Comparison of ENCODE assay signal across 40 cellular contexts in genomic region chr2:164860694-164861042, GRCh38. TPM values are rescaled to one million over a fixed set of nuclear protein-coding genes. Genes with fewer than 3 reads are reported as not detected.
"Had no signal": no experiment of that assay in that cellular context is flagged by ENCODE, and none has a peak within 500 bp of the region (broad histone marks: within the 10 kb centered on the region; RNA-seq: fewer than 3 reads in every experiment).

No MANE protein-coding gene starts in this region.

- DNase-seq: activated effector memory CD4-positive, alpha-beta T cell treated with anti-CD3 and anti-CD28 coated beads, Interleukin-2, amount 50 U/mL, for 16 hours; activated effector memory CD4-positive, alpha-beta T cell treated with Interleukin-2 at 50 U/mL for 16 hours; activated gamma-delta T cell; activated gamma-delta T cell treated with Interleukin-2 at 50 U/mL for 16 hours; activated naive CD4-positive, alpha-beta T cell; activated naive CD4-positive, alpha-beta T cell treated with anti-CD3 and anti-CD28 coated beads for 36 hours; activated naive CD4-positive, alpha-beta T cell treated with anti-CD3 and anti-CD28 coated beads, Interleukin-2, amount 10 ng/mL, durations not matched to agents 7 days and 5 days; activated naive CD4-positive, alpha-beta T cell treated with anti-CD3 and anti-CD28 coated beads, Interleukin-2, amount 50 U/mL, for 16 hours; activated naive CD4-positive, alpha-beta T cell treated with Interleukin-2 at 50 U/mL for 16 hours; activated naive CD8-positive, alpha-beta T cell treated with anti-CD3 and anti-CD28 coated beads for 36 hours; activated naive CD8-positive, alpha-beta T cell treated with anti-CD3 and anti-CD28 coated beads, Interleukin-2, amount 10 ng/mL, durations not matched to agents 7 days and 5 days; activated naive CD8-positive, alpha-beta T cell treated with anti-CD3 and anti-CD28 coated beads, Interleukin-2, amount 50 U/mL, for 24 hours; activated T-cell treated with anti-CD3 and anti-CD28 coated beads, Interleukin-2, amount 50 U/mL, for 1 hour; activated T-cell treated with anti-CD3 and anti-CD28 coated beads, Interleukin-2, amount 50 U/mL, for 24 hours; activated T-cell treated with anti-CD3 and anti-CD28 coated beads, Interleukin-2, amount 50 U/mL, for 4 hours; activated T-cell treated with anti-CD3 and anti-CD28 coated beads, Interleukin-2, amount 50 U/mL, for 48 hours; activated T-cell treated with anti-CD3 and anti-CD28 coated beads, Interleukin-2, amount 50 U/mL, for 72 hours; adrenal gland; amniotic stem cell; amygdala; anterior cingulate cortex; aorta; body of pancreas; brain microvascular endothelial cell; caudate nucleus; central memory CD4-positive, alpha-beta T cell; cerebellar nuclear complex had no signal

- H3K27ac ChIP-seq: adrenal gland, ascending aorta, brain microvascular endothelial cell, breast epithelium, cardiac muscle cell had no signal

- H3K4me1 ChIP-seq: ascending aorta, breast epithelium had no signal

- H3K27me3 Mint-ChIP-seq: activated naive CD4-positive, alpha-beta T cell treated with anti-CD3 and anti-CD28 coated beads, Interleukin-2, amount 10 ng/mL, durations not matched to agents 7 days and 5 days; activated naive CD4-positive, alpha-beta T cell treated with anti-CD3 and anti-CD28 coated beads, Interleukin-2, amount 50 U/mL, for 24 hours; activated naive CD8-positive, alpha-beta T cell; activated naive CD8-positive, alpha-beta T cell treated with anti-CD3 and anti-CD28 coated beads, Interleukin-2, amount 10 ng/mL, durations not matched to agents 7 days and 5 days; activated naive CD8-positive, alpha-beta T cell treated with anti-CD3 and anti-CD28 coated beads, Interleukin-2, amount 50 U/mL, for 24 hours; activated T-cell treated with anti-CD3 and anti-CD28 coated beads, Interleukin-2, amount 50 U/mL, for 24 hours; brain; central memory CD8-positive, alpha-beta T cell had no signal

- H3K9me3 ChIP-seq: adrenal gland, ascending aorta, body of pancreas, breast epithelium had no signal

- ATAC-seq: activated naive CD4-positive, alpha-beta T cell treated with anti-CD3 and anti-CD28 coated beads, Interleukin-2, amount 50 U/mL, for 72 hours; activated naive CD8-positive, alpha-beta T cell treated with anti-CD3 and anti-CD28 coated beads, Interleukin-2, amount 50 U/mL, for 24 hours; activated T-cell treated with anti-CD3 and anti-CD28 coated beads, Interleukin-2, amount 50 U/mL, for 4 hours; activated T-cell treated with anti-CD3 and anti-CD28 coated beads, Interleukin-2, amount 50 U/mL, for 72 hours; activated T-helper 17 cell treated with anti-CD3 and anti-CD28 coated beads, Interleukin-2, amount 50 U/mL, for 72 hours; body of pancreas had no signal

- H3K27me3 ChIP-seq: adrenal gland, ascending aorta, body of pancreas, brain microvascular endothelial cell, breast epithelium, cardiac muscle cell had no signal

- H3K4me3 ChIP-seq: adrenal gland, ascending aorta, body of pancreas, breast epithelium, cardiac muscle cell had no signal

- H3K36me3 Mint-ChIP-seq: activated naive CD4-positive, alpha-beta T cell treated with anti-CD3 and anti-CD28 coated beads, Interleukin-2, amount 10 ng/mL, durations not matched to agents 7 days and 5 days; activated naive CD4-positive, alpha-beta T cell treated with anti-CD3 and anti-CD28 coated beads, Interleukin-2, amount 50 U/mL, for 24 hours; activated naive CD4-positive, alpha-beta T cell treated with anti-CD3 and anti-CD28 coated beads, Interleukin-2, amount 50 U/mL, for 72 hours; activated naive CD8-positive, alpha-beta T cell; activated naive CD8-positive, alpha-beta T cell treated with anti-CD3 and anti-CD28 coated beads for 36 hours; activated naive CD8-positive, alpha-beta T cell treated with anti-CD3 and anti-CD28 coated beads, Interleukin-2, amount 10 ng/mL, durations not matched to agents 7 days and 5 days; brain had no signal

- H3K36me3 ChIP-seq: adrenal gland, ascending aorta, brain microvascular endothelial cell, breast epithelium, cardiac muscle cell had no signal

- FAIRE-seq: astrocyte, bronchial epithelial cell had no signal

- H3K9me3 Mint-ChIP-seq: activated naive CD4-positive, alpha-beta T cell treated with anti-CD3 and anti-CD28 coated beads for 36 hours; activated naive CD4-positive, alpha-beta T cell treated with anti-CD3 and anti-CD28 coated beads, Interleukin-2, amount 10 ng/mL, durations not matched to agents 7 days and 5 days; activated naive CD4-positive, alpha-beta T cell treated with anti-CD3 and anti-CD28 coated beads, Interleukin-2, amount 50 U/mL, for 24 hours; activated naive CD8-positive, alpha-beta T cell treated with anti-CD3 and anti-CD28 coated beads for 36 hours; activated naive CD8-positive, alpha-beta T cell treated with anti-CD3 and anti-CD28 coated beads, Interleukin-2, amount 10 ng/mL, durations not matched to agents 7 days and 5 days; activated naive CD8-positive, alpha-beta T cell treated with anti-CD3 and anti-CD28 coated beads, Interleukin-2, amount 50 U/mL, for 24 hours; activated T-cell treated with anti-CD3 and anti-CD28 coated beads, Interleukin-2, amount 50 U/mL, for 24 hours; activated T-cell treated with anti-CD3 and anti-CD28 coated beads, Interleukin-2, amount 50 U/mL, for 4 hours; activated T-helper 1 cell treated with anti-CD3 and anti-CD28 coated beads, Interleukin-12 subunit alpha, Interleukin-12 subunit beta, Interleukin-2, Interleukin-4 antibody, amounts not matched to agents 30 ng/mL and 10 ng/mL and 1 ng/mL, durations not matched to agents 14 hours and 24 hours and 36 hours; activated T-helper 17 cell treated with anti-CD3 and anti-CD28 coated beads, Interleukin-2, amount 50 U/mL, for 72 hours; activated T-helper 2 cell treated with anti-CD3 and anti-CD28 coated beads, Interferon-gamma antibody, Interleukin-2, Interleukin-4, amounts not matched to agents 10 μg/mL and 5 μg/mL and 100 μg/mL, durations not matched to agents 14 hours and 24 hours and 36 hours; brain had no signal

- H3K27ac Mint-ChIP-seq: activated naive CD4-positive, alpha-beta T cell treated with anti-CD3 and anti-CD28 coated beads for 36 hours; activated naive CD4-positive, alpha-beta T cell treated with anti-CD3 and anti-CD28 coated beads, Interleukin-2, amount 10 ng/mL, durations not matched to agents 7 days and 5 days; activated naive CD4-positive, alpha-beta T cell treated with anti-CD3 and anti-CD28 coated beads, Interleukin-2, amount 50 U/mL, for 24 hours; activated naive CD4-positive, alpha-beta T cell treated with anti-CD3 and anti-CD28 coated beads, Interleukin-2, amount 50 U/mL, for 72 hours; activated naive CD8-positive, alpha-beta T cell; activated naive CD8-positive, alpha-beta T cell treated with anti-CD3 and anti-CD28 coated beads for 36 hours; activated naive CD8-positive, alpha-beta T cell treated with anti-CD3 and anti-CD28 coated beads, Interleukin-2, amount 10 ng/mL, durations not matched to agents 7 days and 5 days; activated naive CD8-positive, alpha-beta T cell treated with anti-CD3 and anti-CD28 coated beads, Interleukin-2, amount 50 U/mL, for 24 hours; activated T-cell treated with anti-CD3 and anti-CD28 coated beads, Interleukin-2, amount 50 U/mL, for 24 hours; activated T-cell treated with anti-CD3 and anti-CD28 coated beads, Interleukin-2, amount 50 U/mL, for 72 hours; activated T-helper 1 cell treated with anti-CD3 and anti-CD28 coated beads, Interleukin-12 subunit alpha, Interleukin-12 subunit beta, Interleukin-2, Interleukin-4 antibody, amounts not matched to agents 30 ng/mL and 10 ng/mL and 1 ng/mL, durations not matched to agents 14 hours and 24 hours and 36 hours; activated T-helper 17 cell treated with anti-CD3 and anti-CD28 coated beads, Interleukin-2, amount 50 U/mL, for 72 hours; activated T-helper 2 cell treated with anti-CD3 and anti-CD28 coated beads, Interferon-gamma antibody, Interleukin-2, Interleukin-4, amounts not matched to agents 10 μg/mL and 5 μg/mL and 100 μg/mL, durations not matched to agents 14 hours and 24 hours and 36 hours; brain had no signal

- H3K4me3 Mint-ChIP-seq: activated naive CD4-positive, alpha-beta T cell treated with anti-CD3 and anti-CD28 coated beads for 36 hours; activated naive CD4-positive, alpha-beta T cell treated with anti-CD3 and anti-CD28 coated beads, Interleukin-2, amount 10 ng/mL, durations not matched to agents 7 days and 5 days; activated naive CD4-positive, alpha-beta T cell treated with anti-CD3 and anti-CD28 coated beads, Interleukin-2, amount 50 U/mL, for 24 hours; activated naive CD8-positive, alpha-beta T cell; activated naive CD8-positive, alpha-beta T cell treated with anti-CD3 and anti-CD28 coated beads for 36 hours; activated naive CD8-positive, alpha-beta T cell treated with anti-CD3 and anti-CD28 coated beads, Interleukin-2, amount 10 ng/mL, durations not matched to agents 7 days and 5 days; activated naive CD8-positive, alpha-beta T cell treated with anti-CD3 and anti-CD28 coated beads, Interleukin-2, amount 50 U/mL, for 24 hours; activated T-cell treated with anti-CD3 and anti-CD28 coated beads, Interleukin-2, amount 50 U/mL, for 24 hours; activated T-cell treated with anti-CD3 and anti-CD28 coated beads, Interleukin-2, amount 50 U/mL, for 4 hours; activated T-cell treated with anti-CD3 and anti-CD28 coated beads, Interleukin-2, amount 50 U/mL, for 72 hours; activated T-helper 1 cell treated with anti-CD3 and anti-CD28 coated beads, Interleukin-12 subunit alpha, Interleukin-12 subunit beta, Interleukin-2, Interleukin-4 antibody, amounts not matched to agents 30 ng/mL and 10 ng/mL and 1 ng/mL, durations not matched to agents 14 hours and 24 hours and 36 hours; activated T-helper 17 cell treated with anti-CD3 and anti-CD28 coated beads, Interleukin-2, amount 50 U/mL, for 72 hours; brain; central memory CD8-positive, alpha-beta T cell had no signal

- H3K4me1 Mint-ChIP-seq: activated naive CD4-positive, alpha-beta T cell treated with anti-CD3 and anti-CD28 coated beads, Interleukin-2, amount 10 ng/mL, durations not matched to agents 7 days and 5 days; activated naive CD4-positive, alpha-beta T cell treated with anti-CD3 and anti-CD28 coated beads, Interleukin-2, amount 50 U/mL, for 24 hours; activated naive CD8-positive, alpha-beta T cell treated with anti-CD3 and anti-CD28 coated beads for 36 hours; activated naive CD8-positive, alpha-beta T cell treated with anti-CD3 and anti-CD28 coated beads, Interleukin-2, amount 10 ng/mL, durations not matched to agents 7 days and 5 days; activated naive CD8-positive, alpha-beta T cell treated with anti-CD3 and anti-CD28 coated beads, Interleukin-2, amount 50 U/mL, for 24 hours; activated T-helper 17 cell treated with anti-CD3 and anti-CD28 coated beads, Interleukin-2, amount 50 U/mL, for 72 hours; brain; central memory CD8-positive, alpha-beta T cell had no signal

RNA-seq across cellular contexts. Expression of gene COBLL1, which starts 19.0 kb away (rescaled TPM):
- total RNA-seq: activated naive CD4-positive, alpha-beta T cell treated with anti-CD3 and anti-CD28 coated beads for 36 hours; activated T-helper 1 cell treated with anti-CD3 and anti-CD28 coated beads, Interleukin-12 subunit alpha, Interleukin-12 subunit beta, Interleukin-2, Interleukin-4 antibody, amounts not matched to agents 30 ng/mL and 10 ng/mL and 1 ng/mL, durations not matched to agents 14 hours and 24 hours and 36 hours had no signal
